ENCODE assay signal across 8 cellular contexts in the genomic region with DNA sequence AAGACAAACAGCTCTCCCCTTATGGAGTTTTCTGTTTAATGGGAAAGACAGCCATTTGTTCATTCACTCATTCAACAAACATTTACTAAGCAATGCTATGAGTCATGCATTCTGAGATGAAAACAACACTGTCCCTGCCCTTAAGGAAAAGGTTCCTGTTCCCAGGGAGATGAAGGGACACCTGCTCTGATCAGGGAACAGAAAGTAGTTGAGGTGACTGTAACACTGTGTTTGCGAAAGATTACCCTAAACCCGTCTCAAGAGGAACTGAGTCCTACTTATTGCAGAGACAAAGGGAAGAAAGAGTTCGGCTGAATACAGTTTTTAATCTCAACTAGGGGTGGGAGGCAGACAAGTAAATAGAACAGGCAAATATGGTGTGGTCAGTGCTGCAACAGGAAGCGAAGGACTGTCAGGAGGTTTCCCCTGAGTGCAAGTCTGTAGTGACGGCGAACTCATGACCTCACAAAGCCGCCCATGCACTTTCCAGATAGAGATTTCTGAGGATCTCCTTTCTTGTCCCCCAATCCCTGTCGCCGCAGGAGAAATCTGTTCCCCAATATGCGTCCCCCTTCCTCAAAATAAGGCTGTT. TPM values are rescaled to one million over a fixed set of nuclear protein-coding genes. Genes with fewer than 3 reads are reported as not detected.
DNase-seq lines count a peak whose midpoint lies in the region; ATAC-seq and TF ChIP-seq lines count a peak whose summit lies in the region.

No MANE protein-coding gene starts in this region.

- intact Hi-C loops in activated naive CD4-positive, alpha-beta T cell treated with anti-CD3 and anti-CD28 coated beads for 36 hours (cut with micrococcal nuclease): loop anchor here (1.0 to 5.0 kb wide), 2 partner anchors 17 to 39 kb away; no protein-coding TSS in a partner anchor
- intact Hi-C loops in Right ventricle myocardium superior (cut with DNase I): no loop called here

- H3K27ac ChIP-seq in parathyroid adenoma: peak overlapping the region; percentile 77

- ATAC-seq in Right ventricle myocardium superior (ENCODE audit: poor library complexity) (peak; percentile 47), HG03196 (IDR thresholded peaks at IDR 0.05; ENCODE audit: unreplicated experiment) (no peak)

- no peaks in the 10 kb centered on the region for H3K9me3 Mint-ChIP-seq in activated naive CD4-positive, alpha-beta T cell treated with anti-CD3 and anti-CD28 coated beads for 36 hours

- peak; percentile 79 for DNase-seq in ELR (ENCODE audit: low read depth)
- peak; percentile 42 for DNase-seq in HCEC 1CT
- peak; percentile 39 for DNase-seq in NCI-H2029 (lab: John Stamatoyannopoulos, UW)
- peak; percentile 49 for DNase-seq in activated naive CD4-positive, alpha-beta T cell treated with anti-CD3 and anti-CD28 coated beads for 36 hours
- DNase-seq in Right ventricle myocardium superior: no peak
- DNase-seq in NCI-H2081 treated with DMSO at 0.1 percent for 48 hours (lab: John Stamatoyannopoulos, UW): no peak

- H3K27me3 ChIP-seq in parathyroid adenoma (ENCODE audit: control insufficient read depth, insufficient read depth, low read length): no peaks in the 10 kb centered on the region

- peak overlapping the region; percentile 87 for H3K27ac Mint-ChIP-seq in activated naive CD4-positive, alpha-beta T cell treated with anti-CD3 and anti-CD28 coated beads for 36 hours

- peaks cover 44% of the 10 kb centered on the region for H3K4me1 Mint-ChIP-seq in activated naive CD4-positive, alpha-beta T cell treated with anti-CD3 and anti-CD28 coated beads for 36 hours (ENCODE audit: low read depth)

- H3K36me3 Mint-ChIP-seq in activated naive CD4-positive, alpha-beta T cell treated with anti-CD3 and anti-CD28 coated beads for 36 hours (ENCODE audit: low read depth): peaks cover 18% of the 10 kb centered on the region

- CTCF ChIA-PET in activated naive CD4-positive, alpha-beta T cell treated with anti-CD3 and anti-CD28 coated beads for 36 hours (lab: Charles Lee): no interaction called here

- no peak for TF ChIP-seq CTCF in parathyroid adenoma (IDR thresholded peaks at IDR 0.05)

- no peaks in the 10 kb centered on the region for H3K36me3 ChIP-seq in parathyroid adenoma (ENCODE audit: control insufficient read depth, insufficient read depth, low read length)

- H3K4me1 ChIP-seq in parathyroid adenoma: no peaks in the 10 kb centered on the region

- peak overlapping the region; percentile 91 for H3K4me3 ChIP-seq in parathyroid adenoma (ENCODE audit: low read depth, low read length)

- no peaks in the 10 kb centered on the region for H3K27me3 Mint-ChIP-seq in activated naive CD4-positive, alpha-beta T cell treated with anti-CD3 and anti-CD28 coated beads for 36 hours (ENCODE audit: low read depth)

- H3K9ac ChIP-seq in parathyroid adenoma: peak overlapping the region; percentile 53

- peak overlapping the region; percentile 93 for H2AFZ ChIP-seq in parathyroid adenoma

- peak overlapping the region; percentile 89 for H3K4me2 ChIP-seq in parathyroid adenoma (ENCODE audit: low read length)

- H3K79me2 ChIP-seq in parathyroid adenoma: peaks cover 8% of the 10 kb centered on the region

- no peaks in the 10 kb centered on the region for H3K9me3 ChIP-seq in parathyroid adenoma (ENCODE audit: control insufficient read depth, low read length)

- H3K4me3 Mint-ChIP-seq in activated naive CD4-positive, alpha-beta T cell treated with anti-CD3 and anti-CD28 coated beads for 36 hours: peak overlapping the region; percentile 92

RNA-seq across cellular contexts. Expression of gene STX18, which starts 0.7 kb away (rescaled TPM):
- total RNA-seq in activated naive CD4-positive, alpha-beta T cell treated with anti-CD3 and anti-CD28 coated beads for 36 hours: 10 to 100 TPM; 18.3 to 19.0 TPM
- total RNA-seq in Right ventricle myocardium superior: 16.0 TPM

Comparison
In these comparisons a context has a peak if more than half of its experiments do, and no peak if none do; other contexts are left out.
1. DNase-seq: peak in ELR (single experiment), HCEC 1CT (single experiment), NCI-H2029 (single experiment) and activated naive CD4-positive, alpha-beta T cell treated with anti-CD3 and anti-CD28 coated beads for 36 hours (single experiment); none in Right ventricle myocardium superior (single experiment) and NCI-H2081 treated with DMSO at 0.1 percent for 48 hours (single experiment).